10 cellular contexts compared by ENCODE assay signal in genomic region chr10:46265566-46265965, GRCh38. TPM values are rescaled to one million over a fixed set of nuclear protein-coding genes. Genes with fewer than 3 reads are reported as not detected.
A peak's percentile ranks its signal among the peaks of the same experiment; 100 is the strongest.
DNase-seq lines count a peak whose midpoint lies in the region; ATAC-seq and TF ChIP-seq lines count a peak whose summit lies in the region.
"Not testable (repeated sequence)": the region's sequence is repeated elsewhere in the genome, so short reads cannot be mapped to it uniquely, and the experiment has no call there.
"Had no signal": no experiment of that assay in that cellular context is flagged by ENCODE, and none has a peak within 500 bp of the region (broad histone marks: within the 10 kb centered on the region; RNA-seq: fewer than 3 reads in every experiment).

No MANE protein-coding gene starts in this region.

- TF ChIP-seq POLR2A in stomach (IDR thresholded peaks at IDR 0.05) = not testable (repeated sequence)

- not testable (repeated sequence) for H4K20me1 ChIP-seq in OCI-LY7 (ENCODE audit: insufficient read depth, low read length)

- DNase-seq in CD4-positive, alpha-beta memory T cell; OCI-LY7 (ENCODE audit: low spot score); naive thymus-derived CD4-positive, alpha-beta T cell: not testable (repeated sequence)
- DNase-seq in activated CD4-positive, alpha-beta T cell treated with anti-CD3 and anti-CD28 coated beads, Interleukin-2, amount 10 ng/mL, durations not matched to agents 24 days and 14 days = peak; percentile 47
- DNase-seq in activated CD8-positive, alpha-beta memory T cell treated with anti-CD3 and anti-CD28 coated beads, Interleukin-2, amount 50 U/mL, for 48 hours = peak; percentile 43
- peak; percentile 5 for DNase-seq in stomach

- not testable (repeated sequence) for H3K27me3 Mint-ChIP-seq in CD4-positive, alpha-beta memory T cell; activated CD4-positive, alpha-beta T cell treated with anti-CD3 and anti-CD28 coated beads, Interleukin-2, amount 10 ng/mL, durations not matched to agents 24 days and 14 days; activated naive CD4-positive, alpha-beta T cell treated with anti-CD3 and anti-CD28 coated beads, Interleukin-2, amount 50 U/mL, for 24 hours; naive thymus-derived CD4-positive, alpha-beta T cell

- not testable (repeated sequence) for TF ChIP-seq EP300 in stomach (IDR thresholded peaks at IDR 0.05)

- not testable (repeated sequence) for BruUV-seq in OCI-LY7 (replicated peaks; lab: Mats Ljungman, UMichigan)

- H3K36me3 Mint-ChIP-seq in CD4-positive, alpha-beta memory T cell = peaks cover 5 to 33% of the 10 kb centered on the region in 2 donors
- peaks cover 21% of the 10 kb centered on the region for H3K36me3 Mint-ChIP-seq in activated CD4-positive, alpha-beta T cell treated with anti-CD3 and anti-CD28 coated beads, Interleukin-2, amount 10 ng/mL, durations not matched to agents 24 days and 14 days (ENCODE audit: low read depth)
- peaks cover 12% of the 10 kb centered on the region for H3K36me3 Mint-ChIP-seq in activated naive CD4-positive, alpha-beta T cell treated with anti-CD3 and anti-CD28 coated beads, Interleukin-2, amount 50 U/mL, for 24 hours
- peaks cover 6 to 19% (median 17%) of the 10 kb centered on the region in 5 donors for H3K36me3 Mint-ChIP-seq in naive thymus-derived CD4-positive, alpha-beta T cell

- H3K36me3 ChIP-seq in CD4-positive, alpha-beta memory T cell (ENCODE audit: insufficient read depth, low read length); stomach: not testable (repeated sequence)
- H3K36me3 ChIP-seq in OCI-LY7 (ENCODE audit: insufficient read depth, low read length) = peaks cover 49% of the 10 kb centered on the region
- H3K36me3 ChIP-seq in naive thymus-derived CD4-positive, alpha-beta T cell (ENCODE audit: control insufficient read depth in 2 of 3, insufficient read depth in 3 of 3, low read length in 3 of 3) = peaks cover 0 to 18% (median 17%) of the 10 kb centered on the region in 3 experiments

- peak overlapping the region; percentile 84 for H3K4me2 ChIP-seq in OCI-LY7 (ENCODE audit: low read length)

- H3K27ac Mint-ChIP-seq in CD4-positive, alpha-beta memory T cell = peak overlapping the region; percentile 60 to 91 (median 71)
- not testable (repeated sequence) for H3K27ac Mint-ChIP-seq in activated CD4-positive, alpha-beta T cell treated with anti-CD3 and anti-CD28 coated beads, Interleukin-2, amount 10 ng/mL, durations not matched to agents 24 days and 14 days
- peak overlapping the region; percentile 37 for H3K27ac Mint-ChIP-seq in activated naive CD4-positive, alpha-beta T cell treated with anti-CD3 and anti-CD28 coated beads, Interleukin-2, amount 50 U/mL, for 24 hours
- H3K27ac Mint-ChIP-seq in naive thymus-derived CD4-positive, alpha-beta T cell = peak overlapping the region in 5 of 9 donors; percentile 79 to 94 (median 88)

- not testable (repeated sequence) for H3K9me3 ChIP-seq in CD4-positive, alpha-beta memory T cell (ENCODE audit: control insufficient read depth in 1 of 2, low read length in 2 of 2); OCI-LY7 (ENCODE audit: low read length); naive thymus-derived CD4-positive, alpha-beta T cell (ENCODE audit: control insufficient read depth in 2 of 3, low read length in 3 of 3); stomach

- H2AFZ ChIP-seq in OCI-LY7 (ENCODE audit: low read length) = not testable (repeated sequence)

- H3K79me2 ChIP-seq in OCI-LY7 (ENCODE audit: insufficient read depth, low read depth, low read length) = peaks cover 27% of the 10 kb centered on the region

- H3K27me3 ChIP-seq in CD4-positive, alpha-beta memory T cell (ENCODE audit: insufficient read depth, low read length); naive thymus-derived CD4-positive, alpha-beta T cell (ENCODE audit: control insufficient read depth in 2 of 2, insufficient read depth in 2 of 2, low read length in 2 of 2); stomach: not testable (repeated sequence)

- H3K4me1 ChIP-seq in CD4-positive, alpha-beta memory T cell (ENCODE audit: insufficient read depth, low read length) = peaks cover 45% of the 10 kb centered on the region
- peaks cover 47% of the 10 kb centered on the region for H3K4me1 ChIP-seq in OCI-LY7 (ENCODE audit: insufficient read depth, low read length, poor library complexity, severe bottlenecking)
- peaks cover 23 to 47% of the 10 kb centered on the region in 2 donors for H3K4me1 ChIP-seq in naive thymus-derived CD4-positive, alpha-beta T cell (ENCODE audit: control insufficient read depth in 2 of 2, insufficient read depth in 2 of 2, low read length in 2 of 2)
- H3K4me1 ChIP-seq in stomach = not testable (repeated sequence)

- H3K9me3 Mint-ChIP-seq in CD4-positive, alpha-beta memory T cell; activated CD4-positive, alpha-beta T cell treated with anti-CD3 and anti-CD28 coated beads, Interleukin-2, amount 10 ng/mL, durations not matched to agents 24 days and 14 days; activated naive CD4-positive, alpha-beta T cell treated with anti-CD3 and anti-CD28 coated beads, Interleukin-2, amount 50 U/mL, for 24 hours; naive thymus-derived CD4-positive, alpha-beta T cell: not testable (repeated sequence)

- intact Hi-C loops in CD4-positive, alpha-beta memory T cell (cut with micrococcal nuclease) = loop anchor here (5.0 to 10.0 kb wide), 2 partner anchors 62 to 231 kb away; partner anchors contain the start of gene NCOA4
- intact Hi-C loops in OCI-LY7 (cut with micrococcal nuclease; ENCODE audit: unreplicated experiment) = loop anchor here (10.0 kb wide), 1 partner anchor 171 kb away; no protein-coding TSS in a partner anchor
- intact Hi-C loops in activated CD4-positive, alpha-beta T cell treated with anti-CD3 and anti-CD28 coated beads, Interleukin-2, amount 10 ng/mL, durations not matched to agents 24 days and 14 days (cut with micrococcal nuclease) = loop anchor here (5.0 to 10.0 kb wide), 2 partner anchors 158 to 231 kb away; partner anchors contain the start of gene NCOA4
- intact Hi-C loops in naive thymus-derived CD4-positive, alpha-beta T cell (cut with micrococcal nuclease) = loop anchor here in 1 of 2 donors (5.0 kb wide), 2 partner anchors 38 to 243 kb away; no protein-coding TSS in a partner anchor
- intact Hi-C loops in stomach (cut with DNase I; ENCODE audit: low total_unique reads) = not testable (repeated sequence)

- not testable (repeated sequence) for H3K9me2 ChIP-seq in OCI-LY7 (ENCODE audit: insufficient read depth, low read length)

- WGBS in stomach, 5 donors = 86 to 100% (median 88%) methylated on average over 2 to 3 of the region's 3 CpGs

- CTCF ChIA-PET in CD4-positive, alpha-beta memory T cell (lab: Charles Lee; ENCODE audit: partially characterized antibody) = interaction anchor here (0.7 to 1.3 kb wide), 2 partner anchors 9 kb away, joined by 3 to 12 read pairs; no protein-coding TSS in a partner anchor
- CTCF ChIA-PET in OCI-LY7 (lab: Charles Lee; ENCODE audit: unreplicated experiment) = interaction anchor here (2.0 kb wide), 1 partner anchor 34 kb away, joined by 5 read pairs; no protein-coding TSS in a partner anchor
- CTCF ChIA-PET in naive thymus-derived CD4-positive, alpha-beta T cell (lab: Charles Lee) = not testable (repeated sequence)

- H3K4me3 ChIP-seq in CD4-positive, alpha-beta memory T cell (ENCODE audit: low read length in 2 of 2); naive thymus-derived CD4-positive, alpha-beta T cell (ENCODE audit: low read length); stomach: not testable (repeated sequence)
- peak overlapping the region; percentile 10 for H3K4me3 ChIP-seq in OCI-LY7 (ENCODE audit: low read depth, low read length, poor library complexity, severe bottlenecking)

- peaks cover 28 to 66% (median 35%) of the 10 kb centered on the region in 4 donors for H3K4me1 Mint-ChIP-seq in CD4-positive, alpha-beta memory T cell
- H3K4me1 Mint-ChIP-seq in activated CD4-positive, alpha-beta T cell treated with anti-CD3 and anti-CD28 coated beads, Interleukin-2, amount 10 ng/mL, durations not matched to agents 24 days and 14 days = peaks cover 17% of the 10 kb centered on the region
- peaks cover 61% of the 10 kb centered on the region for H3K4me1 Mint-ChIP-seq in activated naive CD4-positive, alpha-beta T cell treated with anti-CD3 and anti-CD28 coated beads, Interleukin-2, amount 50 U/mL, for 24 hours
- peaks cover 16 to 63% (median 46%) of the 10 kb centered on the region in 7 donors for H3K4me1 Mint-ChIP-seq in naive thymus-derived CD4-positive, alpha-beta T cell

- not testable (repeated sequence) for TF ChIP-seq CTCF in OCI-LY7 (conservative IDR thresholded peaks at IDR 0.05; ENCODE audit: low read length); stomach (IDR thresholded peaks at IDR 0.05)

- ATAC-seq in naive thymus-derived CD4-positive, alpha-beta T cell = not testable (repeated sequence)

- H3K27ac ChIP-seq in CD4-positive, alpha-beta memory T cell (ENCODE audit: low read depth, low read length); stomach: not testable (repeated sequence)
- peak overlapping the region; percentile 96 for H3K27ac ChIP-seq in OCI-LY7 (ENCODE audit: low read depth, low read length, poor library complexity, severe bottlenecking)
- H3K27ac ChIP-seq in naive thymus-derived CD4-positive, alpha-beta T cell (ENCODE audit: low read depth, low read length) = peak overlapping the region; percentile 86

- H3K4me3 Mint-ChIP-seq in CD4-positive, alpha-beta memory T cell = peak overlapping the region in 6 of 8 donors; percentile 0 to 51 (median 22)
- not testable (repeated sequence) for H3K4me3 Mint-ChIP-seq in activated CD4-positive, alpha-beta T cell treated with anti-CD3 and anti-CD28 coated beads, Interleukin-2, amount 10 ng/mL, durations not matched to agents 24 days and 14 days; activated naive CD4-positive, alpha-beta T cell treated with anti-CD3 and anti-CD28 coated beads, Interleukin-2, amount 50 U/mL, for 24 hours
- H3K4me3 Mint-ChIP-seq in naive thymus-derived CD4-positive, alpha-beta T cell = peak overlapping the region in 7 of 10 donors; percentile 27 to 65 (median 35)

- POLR2A ChIA-PET in CD4-positive, alpha-beta memory T cell (lab: Charles Lee; ENCODE audit: partially characterized antibody); naive thymus-derived CD4-positive, alpha-beta T cell (lab: Charles Lee): not testable (repeated sequence)
- POLR2A ChIA-PET in OCI-LY7 (lab: Charles Lee) = interaction anchor here (1.1 kb wide), 1 partner anchor 34 kb away, joined by 5 read pairs; no protein-coding TSS in a partner anchor

RNA-seq across cellular contexts. Expression of gene ANTXRL, which starts 21.2 kb away (rescaled TPM):
- not detected for total RNA-seq in CD4-positive, alpha-beta memory T cell
- not detected for polyA plus RNA-seq in CD4-positive, alpha-beta memory T cell
- total RNA-seq in OCI-LY7 (2014; rRNA removed; shearing (Covaris generic)) = not detected in 2 replicates
- 0.95 TPM in 1 of 2 replicates, not detected in the other for total RNA-seq in OCI-LY7 (2022)
- not detected in 2 replicates for total RNA-seq in activated CD4-positive, alpha-beta T cell treated with anti-CD3 and anti-CD28 coated beads, Interleukin-2, amount 10 ng/mL, durations not matched to agents 24 days and 14 days
- total RNA-seq in naive thymus-derived CD4-positive, alpha-beta T cell = under 1 TPM in 1 of 5 experiments, not detected in 4; 0.97 TPM
- polyA plus RNA-seq in naive thymus-derived CD4-positive, alpha-beta T cell = not detected
- not detected for total RNA-seq in stomach
- not detected for polyA plus RNA-seq in stomach
- total RNA-seq: Caco-2, H9 had no signal
- polyA plus RNA-seq: AG04450 had no signal
